9 cellular contexts compared by ENCODE assay signal in the genomic region with DNA sequence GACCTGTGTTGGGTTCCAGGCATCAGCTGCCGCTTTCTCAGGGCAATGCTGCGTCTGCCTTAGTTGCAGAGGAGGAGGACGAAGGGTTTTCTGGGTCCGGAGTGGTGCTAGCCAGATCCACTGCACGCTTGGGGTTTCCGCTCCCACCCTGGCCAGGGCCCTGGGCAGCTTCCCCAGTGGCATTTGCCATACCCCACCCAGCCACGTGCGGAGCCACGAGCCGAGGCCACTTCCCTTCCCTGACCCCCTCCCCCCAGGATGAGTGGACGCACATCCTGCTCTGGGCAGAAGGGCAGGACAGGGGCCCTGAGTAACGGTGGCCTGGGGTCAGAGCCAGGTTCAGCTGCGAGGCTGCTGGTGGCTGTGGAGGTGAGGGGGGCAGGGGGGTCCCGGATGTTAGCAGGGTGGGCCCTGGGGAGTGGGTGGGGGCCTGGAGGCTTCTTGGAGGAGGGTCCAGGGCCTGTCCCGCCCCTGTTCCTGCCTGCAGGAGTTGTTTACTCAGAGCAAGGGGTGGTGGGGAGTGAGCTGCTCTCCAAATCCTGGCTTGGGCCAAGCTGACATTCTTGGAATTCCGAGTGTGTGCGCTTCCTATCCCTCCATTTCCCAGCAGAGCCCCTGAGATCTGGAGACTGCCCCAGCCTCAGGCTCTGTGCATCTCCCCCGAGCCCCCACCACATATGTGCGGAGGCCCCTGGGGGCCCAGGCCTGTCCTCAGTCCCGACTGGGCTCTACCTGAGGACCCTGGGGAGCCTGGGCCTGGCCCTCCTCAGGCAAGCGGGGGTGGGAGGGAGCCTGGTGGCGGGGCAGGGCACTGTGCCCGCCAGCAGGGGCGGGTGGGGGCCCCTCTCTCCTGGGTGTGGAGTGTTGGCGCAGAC. TPM values are rescaled to one million over a fixed set of nuclear protein-coding genes. Genes with fewer than 3 reads are reported as not detected.
DNase-seq lines count a peak whose midpoint lies in the region; ATAC-seq, FAIRE-seq and TF ChIP-seq lines count a peak whose summit lies in the region.
"Had no signal": no experiment of that assay in that cellular context is flagged by ENCODE, and none has a peak within 500 bp of the region (broad histone marks: within the 10 kb centered on the region; RNA-seq: fewer than 3 reads in every experiment).

No MANE protein-coding gene starts in this region.

- ATAC-seq in memory B cell (ENCODE audit: low read depth) = no peak
- peak; percentile 69 to 87 for ATAC-seq in upper lobe of left lung (ENCODE audit: low FRiP score in 2 of 2)
- ATAC-seq in HG03045 (IDR thresholded peaks at IDR 0.05; ENCODE audit: unreplicated experiment) = no peak

- CTCF ChIA-PET in H1 (lab: Charles Lee; ENCODE audit: partially characterized antibody) = interaction anchor here (0.8 to 6.7 kb wide), 20 partner anchors 10 to 289 kb away, joined by 3 to 74 read pairs (median 4); a partner anchor contains a TSS

- H3K23ac ChIP-seq in H1 (ENCODE audit: insufficient read length) = no peak overlapping the region

- H3K79me1 ChIP-seq in H1 (ENCODE audit: low read depth, low read length) = peaks cover 9% of the 10 kb centered on the region; the same call in 1 of the 2 replicates

- H3K27ac ChIP-seq in H1 (ENCODE audit: low read depth, low read length) (peak overlapping the region; percentile 79; the same call in 1 of the 2 replicates), upper lobe of left lung (peak overlapping the region; percentile 93 to 97 (median 94))

- H3K4ac ChIP-seq in H1 (replicated peaks; ENCODE audit: insufficient read length, low read depth, low read length) = peak overlapping the region; percentile 99

- H2BK12ac ChIP-seq in H1 (ENCODE audit: low read depth, low read length) = peak overlapping the region; percentile 92; the same call in 1 of the 2 replicates

- H3K4me2 ChIP-seq in H1 (ENCODE audit: insufficient read depth in 1 of 2, low read depth in 2 of 2, low read length in 2 of 2) = peak overlapping the region; percentile 87

- H3K4me1 Mint-ChIP-seq in memory B cell = peaks cover 19% of the 10 kb centered on the region

- FAIRE-seq in H1 (lab: Jason Lieb, UNC) = peak; percentile 94
- FAIRE-seq: islet of Langerhans had no signal

- peak overlapping the region; percentile 75; the same call in 1 of the 2 replicates for H4K8ac ChIP-seq in H1 (ENCODE audit: extremely low read depth, insufficient read depth, low read length)

- 1% methylated on average over 16 of the region's 25 CpGs; no CpG with 5 or more reads in 1 of the 2 experiments for WGBS in H1 (ENCODE audit: extremely low coverage in 1 of 2, insufficient coverage in 1 of 2, insufficient read length in 1 of 2, insufficient replicate concordance in 2 of 2, low coverage in 1 of 2, low lambda C conversion rate in 2 of 2, missing lambda C conversion rate in 1 of 2), 2 experiments
- 7% methylated on average over 5 to 17 of the region's 25 CpGs for WGBS in upper lobe of left lung, 2 donors

- H4K5ac ChIP-seq in H1 (ENCODE audit: insufficient read length, low read depth, low read length) = peak overlapping the region; percentile 96

- H3K9me3 Mint-ChIP-seq in memory B cell = no peaks in the 10 kb centered on the region

- H3K36me3 Mint-ChIP-seq in memory B cell = no peaks in the 10 kb centered on the region

- H2BK5ac ChIP-seq in H1 (ENCODE audit: low read depth, low read length) = peak overlapping the region; percentile 92

- H3K36me3 ChIP-seq in H1 (ENCODE audit: control insufficient read depth in 2 of 4, insufficient read depth in 4 of 4, low read length in 3 of 4) (peaks cover 10 to 14% (median 11%) of the 10 kb centered on the region in 4 experiments; a peak in 6 of 8 replicates), upper lobe of left lung (peaks cover 11 to 18% (median 16%) of the 10 kb centered on the region in 4 donors)

- H2AK5ac ChIP-seq in H1 (ENCODE audit: low read depth, low read length) = no peak overlapping the region

- TF ChIP-seq EP300 in H1 (IDR thresholded peaks at IDR 0.05; ENCODE audit: borderline replicate concordance in 1 of 2, low read depth in 2 of 2, low read length in 2 of 2) = no peak
- TF ChIP-seq EP300 in upper lobe of left lung (IDR thresholded peaks at IDR 0.05) = peak in 3 of 4 donors; percentile 53 to 99 (median 91)

- peaks cover 8% of the 10 kb centered on the region for H3K27me3 Mint-ChIP-seq in memory B cell

- in situ Hi-C loops in SK-MEL-5 (cut with HindIII; ENCODE audit: low pct_unique_long_range_greater_than_20kb, low sequenced_read_pairs) = no loop called here

- H2BK15ac ChIP-seq in H1 (ENCODE audit: low read length) = peak overlapping the region; percentile 99; the same call in 1 of the 2 replicates

- TF ChIP-seq RAD21 in H1 (IDR thresholded peaks at IDR 0.05 in 1 of 2, conservative IDR thresholded peaks at IDR 0.05 in 1 of 2; ENCODE audit: low read depth in 2 of 2, low read length in 2 of 2) = no peak

- TF ChIP-seq POLR2A in H1 (IDR thresholded peaks at IDR 0.05; ENCODE audit: control extremely low read depth in 1 of 2, low read depth in 2 of 2, low read length in 2 of 2) (no peak; a peak in 1 of 3 replicates), upper lobe of left lung (IDR thresholded peaks at IDR 0.05) (peak in 3 of 4 donors; percentile 61 to 86 (median 67))

- H3K4me1 ChIP-seq in H1 (replicated peaks in 1 of 4; ENCODE audit: control insufficient read depth in 3 of 4, insufficient read depth in 4 of 4, low read length in 3 of 4) = peaks cover 0 to 39% (median 26%) of the 10 kb centered on the region in 4 experiments; a peak in 6 of 7 replicates
- H3K4me1 ChIP-seq in upper lobe of left lung = peaks cover 49 to 92% (median 73%) of the 10 kb centered on the region in 4 donors

- H3K18ac ChIP-seq in H1 (ENCODE audit: extremely low read depth, low read length) = peak overlapping the region; percentile 98

- H3K23me2 ChIP-seq in H1 (ENCODE audit: low read depth, low read length) = peaks cover 22% of the 10 kb centered on the region; the same call in 1 of the 2 replicates

- peak overlapping the region; percentile 92 for H3K56ac ChIP-seq in H1 (replicated peaks; ENCODE audit: insufficient read length, low read depth, low read length)

- peaks cover 0 to 27% of the 10 kb centered on the region in 2 experiments; a peak in 2 of 4 replicates for H3K79me2 ChIP-seq in H1 (ENCODE audit: control insufficient read depth in 1 of 2, insufficient read depth in 2 of 2, low read length in 2 of 2)

- H3K14ac ChIP-seq in H1 (ENCODE audit: insufficient read length) = peak overlapping the region; percentile 67

- peak overlapping the region; percentile 63 for H3K4me3 Mint-ChIP-seq in memory B cell

- H2BK20ac ChIP-seq in H1 (ENCODE audit: low read length) = 0 out of 2 replicates have a peak overlapping the region, but pooled peaks have one; percentile 61

- TF ChIP-seq CTCF in H1 (IDR thresholded peaks at IDR 0.05; ENCODE audit: control extremely low read depth in 1 of 3, insufficient read depth in 1 of 3, low read depth in 1 of 3, low read length in 3 of 3) (peak in 1 of 3 experiments; percentile 8; a peak in 1 of 4 replicates), upper lobe of left lung (IDR thresholded peaks at IDR 0.05) (peak in 3 of 6 experiments; percentile 17 to 32 (median 28))

- H2BK120ac ChIP-seq in H1 (replicated peaks; ENCODE audit: low read depth, low read length) = peak overlapping the region; percentile 79

- peaks cover 7 to 27% of the 10 kb centered on the region in 2 experiments for H4K20me1 ChIP-seq in H1 (replicated peaks in 1 of 2; ENCODE audit: control insufficient read depth in 1 of 2, insufficient read depth in 2 of 2, low read length in 2 of 2)

- H3K27me3 ChIP-seq in H1 (replicated peaks in 1 of 4; ENCODE audit: control insufficient read depth in 3 of 4, extremely low read depth in 1 of 4, insufficient read depth in 3 of 4, low read length in 3 of 4) (no peaks in the 10 kb centered on the region; a peak in 4 of 7 replicates), upper lobe of left lung (peaks cover 0 to 1% (median 0%) of the 10 kb centered on the region in 4 donors)

- no peak overlapping the region for H2AFZ ChIP-seq in H1 (ENCODE audit: low read length)

- H4K91ac ChIP-seq in H1 (replicated peaks; ENCODE audit: insufficient read length, low read length) = peak overlapping the region; percentile 98

- H3K9me3 ChIP-seq in H1 (ENCODE audit: insufficient read depth in 2 of 2, low read depth in 1 of 2, low read length in 1 of 2) (no peaks in the 10 kb centered on the region), upper lobe of left lung (no peaks in the 10 kb centered on the region)

- DNase-seq in SKM-1 treated with dmso at 0.1 percent for 144 hours (lab: John Stamatoyannopoulos, UW; ENCODE audit: unreplicated experiment) (peak; percentile 41), SKM-1 (lab: John Stamatoyannopoulos, UW; ENCODE audit: unreplicated experiment) (no peak), SK-MEL-5 (ENCODE audit: low read depth, low spot score) (peak; percentile 79), H1 (ENCODE audit: low read depth in 1 of 2, low spot score in 2 of 2) (peak; percentile 86 to 89), memory B cell (ENCODE audit: low spot score in 2 of 2) (no peak), upper lobe of left lung (peak; percentile 95 to 96), NCI-H1694 treated with DMSO at 0.1 percent for 48 hours (lab: John Stamatoyannopoulos, UW) (no peak)

- no peak overlapping the region for H3K27ac Mint-ChIP-seq in memory B cell

- POLR2A ChIA-PET in H1 (lab: Charles Lee; ENCODE audit: partially characterized antibody) = interaction anchor here (0.8 to 40.4 kb wide), 13 partner anchors 13 to 209 kb away, joined by 3 to 1917 read pairs (median 4); a partner anchor contains a TSS

- H3K9ac ChIP-seq in H1 (replicated peaks in 1 of 4; ENCODE audit: extremely low read depth in 1 of 4, low read depth in 3 of 4, low read length in 3 of 4) = peak overlapping the region in 2 of 4 experiments; percentile 8 to 13; a peak in 3 of 7 replicates

- H3K4me3 ChIP-seq in H1 (ENCODE audit: extremely low read depth in 1 of 4, insufficient read depth in 2 of 4, low read depth in 3 of 4, low read length in 4 of 4) (peak overlapping the region; percentile 71 to 96 (median 74)), upper lobe of left lung (peak overlapping the region; percentile 63 to 99 (median 92))

RNA-seq across cellular contexts. Expression of a gene that starts 1.4 kb away (rescaled TPM):
- 150 and 167 TPM in 2 replicates for total RNA-seq in SK-MEL-5 (2014; rRNA removed; shearing (Covaris generic))
- polyA plus RNA-seq in SK-MEL-5 (2015; cell fraction: cytosol; rRNA removed) = 296 and 338 TPM in 2 replicates
- 237 and 280 TPM in 2 replicates for polyA plus RNA-seq in SK-MEL-5 (2015; cell fraction: nucleus; rRNA removed)
- total RNA-seq in H1 (2021; fragmentation: NEBNext Ultra II Directional; extraction: Animal tissue kit (Norgen Biotek cat#: 25700)) = 74.1 and 75.8 TPM in 2 replicates
- 145 and 217 TPM in 2 replicates for polyA plus RNA-seq in H1 (2011; rRNA removed)
- 167 TPM for polyA plus RNA-seq in H1 (2011; cell fraction: cytosol; rRNA removed)
- polyA plus RNA-seq in H1 (2011; cell fraction: nucleus; rRNA removed) = 298 TPM
- polyA plus RNA-seq in H1 (2012, experiment 1 of 2) = 43.0 to 90.8 TPM (median 85.3 TPM) in 4 replicates
- polyA plus RNA-seq in H1 (2012, experiment 2 of 2) = 79.3 TPM
- 88.9 TPM for polyA plus RNA-seq in H1 (2013, experiment 1 of 2)
- polyA plus RNA-seq in H1 (2013, experiment 2 of 2) = 84.1 TPM
- polyA minus RNA-seq in H1 (2011; rRNA and poly(A)+ RNA removed) = 55.7 and 63.0 TPM in 2 replicates
- polyA minus RNA-seq in H1 (2011; cell fraction: cytosol; rRNA and poly(A)+ RNA removed) = 58.9 TPM
- polyA minus RNA-seq in H1 (2011; cell fraction: nucleus; rRNA and poly(A)+ RNA removed) = 56.8 TPM
- 100 to 1,000 TPM in 5 of 6 donors, 10 to 100 TPM in 1; 91.3 to 181 (median 169) TPM for total RNA-seq in upper lobe of left lung

RNA-seq across cellular contexts. Expression of a gene that starts 1.7 kb away (rescaled TPM):
- total RNA-seq in SK-MEL-5 (2014; rRNA removed; shearing (Covaris generic)) = 397 and 411 TPM in 2 replicates
- polyA plus RNA-seq in SK-MEL-5 (2015; cell fraction: cytosol; rRNA removed) = 169 and 235 TPM in 2 replicates
- 21.6 and 25.2 TPM in 2 replicates for polyA plus RNA-seq in SK-MEL-5 (2015; cell fraction: nucleus; rRNA removed)
- 151 and 167 TPM in 2 replicates for total RNA-seq in H1 (2021; fragmentation: NEBNext Ultra II Directional; extraction: Animal tissue kit (Norgen Biotek cat#: 25700))
- polyA plus RNA-seq in H1 (2011; rRNA removed) = 140 and 142 TPM in 2 replicates
- 136 TPM for polyA plus RNA-seq in H1 (2011; cell fraction: cytosol; rRNA removed)
- polyA plus RNA-seq in H1 (2011; cell fraction: nucleus; rRNA removed) = 416 TPM
- 193 to 318 TPM (median 295 TPM) in 4 replicates for polyA plus RNA-seq in H1 (2012, experiment 1 of 2)
- 68.0 TPM for polyA plus RNA-seq in H1 (2012, experiment 2 of 2)
- 240 TPM for polyA plus RNA-seq in H1 (2013, experiment 1 of 2)
- polyA plus RNA-seq in H1 (2013, experiment 2 of 2) = 247 TPM
- polyA minus RNA-seq in H1 (2011; rRNA and poly(A)+ RNA removed) = 72.5 and 95.8 TPM in 2 replicates
- 138 TPM for polyA minus RNA-seq in H1 (2011; cell fraction: cytosol; rRNA and poly(A)+ RNA removed)
- 79.6 TPM for polyA minus RNA-seq in H1 (2011; cell fraction: nucleus; rRNA and poly(A)+ RNA removed)
- 100 to 1,000 TPM in 3 of 6 donors, 10 to 100 TPM in 3; 34.1 to 168 (median 102) TPM for total RNA-seq in upper lobe of left lung

RNA-seq across cellular contexts. Expression of a gene that starts 11.3 kb away (rescaled TPM):
- 228 and 233 TPM in 2 replicates for total RNA-seq in SK-MEL-5 (2014; rRNA removed; shearing (Covaris generic))
- 331 and 391 TPM in 2 replicates for polyA plus RNA-seq in SK-MEL-5 (2015; cell fraction: cytosol; rRNA removed)
- 228 and 263 TPM in 2 replicates for polyA plus RNA-seq in SK-MEL-5 (2015; cell fraction: nucleus; rRNA removed)
- 93.4 and 101 TPM in 2 replicates for total RNA-seq in H1 (2021; fragmentation: NEBNext Ultra II Directional; extraction: Animal tissue kit (Norgen Biotek cat#: 25700))
- polyA plus RNA-seq in H1 (2011; rRNA removed) = 212 and 257 TPM in 2 replicates
- 196 TPM for polyA plus RNA-seq in H1 (2011; cell fraction: cytosol; rRNA removed)
- polyA plus RNA-seq in H1 (2011; cell fraction: nucleus; rRNA removed) = 315 TPM
- 85.6 to 141 TPM (median 135 TPM) in 4 replicates for polyA plus RNA-seq in H1 (2012, experiment 1 of 2)
- 137 TPM for polyA plus RNA-seq in H1 (2012, experiment 2 of 2)
- 105 TPM for polyA plus RNA-seq in H1 (2013, experiment 1 of 2)
- 114 TPM for polyA plus RNA-seq in H1 (2013, experiment 2 of 2)
- 117 and 123 TPM in 2 replicates for polyA minus RNA-seq in H1 (2011; rRNA and poly(A)+ RNA removed)
- 66.3 TPM for polyA minus RNA-seq in H1 (2011; cell fraction: cytosol; rRNA and poly(A)+ RNA removed)
- polyA minus RNA-seq in H1 (2011; cell fraction: nucleus; rRNA and poly(A)+ RNA removed) = 80.7 TPM
- 100 to 1,000 TPM; 179 to 545 (median 421) TPM for total RNA-seq in upper lobe of left lung

RNA-seq across cellular contexts. Expression of a gene that starts 16.3 kb away (rescaled TPM):
- not detected in 2 replicates for total RNA-seq in SK-MEL-5 (2014; rRNA removed; shearing (Covaris generic))
- polyA plus RNA-seq in SK-MEL-5 (2015; cell fraction: cytosol; rRNA removed) = not detected in 2 replicates
- polyA plus RNA-seq in SK-MEL-5 (2015; cell fraction: nucleus; rRNA removed) = 0.62 TPM in 1 of 2 replicates, not detected in the other
- 26.4 and 29.3 TPM in 2 replicates for total RNA-seq in H1 (2021; fragmentation: NEBNext Ultra II Directional; extraction: Animal tissue kit (Norgen Biotek cat#: 25700))
- 18.2 and 34.9 TPM in 2 replicates for polyA plus RNA-seq in H1 (2011; rRNA removed)
- polyA plus RNA-seq in H1 (2011; cell fraction: cytosol; rRNA removed) = 27.3 TPM
- polyA plus RNA-seq in H1 (2011; cell fraction: nucleus; rRNA removed) = 119 TPM
- polyA plus RNA-seq in H1 (2012, experiment 1 of 2) = 11.5 to 25.5 TPM (median 19.6 TPM) in 4 replicates
- 13.0 TPM for polyA plus RNA-seq in H1 (2012, experiment 2 of 2)
- polyA plus RNA-seq in H1 (2013, experiment 1 of 2) = 19.0 TPM
- 17.3 TPM for polyA plus RNA-seq in H1 (2013, experiment 2 of 2)
- 2.3 and 2.9 TPM in 2 replicates for polyA minus RNA-seq in H1 (2011; rRNA and poly(A)+ RNA removed)
- polyA minus RNA-seq in H1 (2011; cell fraction: cytosol; rRNA and poly(A)+ RNA removed) = 10.1 TPM
- 19.8 TPM for polyA minus RNA-seq in H1 (2011; cell fraction: nucleus; rRNA and poly(A)+ RNA removed)
- total RNA-seq in upper lobe of left lung = 100 to 1,000 TPM in 1 of 6 donors, 10 to 100 TPM in 5; 29.0 to 157 (median 41.4) TPM

RNA-seq across cellular contexts. Expression of a gene that starts 25.3 kb away (rescaled TPM):
- total RNA-seq in SK-MEL-5 (2014; rRNA removed; shearing (Covaris generic)) = 6.3 and 7.9 TPM in 2 replicates
- 56.9 and 57.1 TPM in 2 replicates for polyA plus RNA-seq in SK-MEL-5 (2015; cell fraction: cytosol; rRNA removed)
- 125 and 183 TPM in 2 replicates for polyA plus RNA-seq in SK-MEL-5 (2015; cell fraction: nucleus; rRNA removed)
- total RNA-seq in H1 (2021; fragmentation: NEBNext Ultra II Directional; extraction: Animal tissue kit (Norgen Biotek cat#: 25700)) = 62.1 and 62.2 TPM in 2 replicates
- polyA plus RNA-seq in H1 (2011; rRNA removed) = 30.9 and 63.7 TPM in 2 replicates
- 23.5 TPM for polyA plus RNA-seq in H1 (2011; cell fraction: cytosol; rRNA removed)
- polyA plus RNA-seq in H1 (2011; cell fraction: nucleus; rRNA removed) = 272 TPM
- 27.2 to 66.6 TPM (median 57.4 TPM) in 4 replicates for polyA plus RNA-seq in H1 (2012, experiment 1 of 2)
- 30.4 TPM for polyA plus RNA-seq in H1 (2012, experiment 2 of 2)
- 53.9 TPM for polyA plus RNA-seq in H1 (2013, experiment 1 of 2)
- polyA plus RNA-seq in H1 (2013, experiment 2 of 2) = 50.2 TPM
- 20.4 and 30.0 TPM in 2 replicates for polyA minus RNA-seq in H1 (2011; rRNA and poly(A)+ RNA removed)
- polyA minus RNA-seq in H1 (2011; cell fraction: cytosol; rRNA and poly(A)+ RNA removed) = 34.8 TPM
- polyA minus RNA-seq in H1 (2011; cell fraction: nucleus; rRNA and poly(A)+ RNA removed) = 76.6 TPM
- total RNA-seq in upper lobe of left lung = 100 to 1,000 TPM in 4 of 6 donors, 10 to 100 TPM in 2; 74.5 to 303 (median 164) TPM

Comparison
In these comparisons a context has a peak if more than half of its experiments do, and no peak if none do; other contexts are left out.
1. DNase-seq: peak in SKM-1 treated with dmso at 0.1 percent for 144 hours (single experiment), SK-MEL-5 (single experiment), H1 (2 of 2) and upper lobe of left lung (2 of 2); none in SKM-1 (single experiment), memory B cell (0 of 2) and NCI-H1694 treated with DMSO at 0.1 percent for 48 hours (single experiment).
2. POLR2A ChIP-seq: peak in upper lobe of left lung (3 of 4); none in H1 (0 of 2).
3. ATAC-seq: peak in upper lobe of left lung (2 of 2); none in memory B cell (single experiment) and HG03045 (single experiment).